In the genomic region with DNA sequence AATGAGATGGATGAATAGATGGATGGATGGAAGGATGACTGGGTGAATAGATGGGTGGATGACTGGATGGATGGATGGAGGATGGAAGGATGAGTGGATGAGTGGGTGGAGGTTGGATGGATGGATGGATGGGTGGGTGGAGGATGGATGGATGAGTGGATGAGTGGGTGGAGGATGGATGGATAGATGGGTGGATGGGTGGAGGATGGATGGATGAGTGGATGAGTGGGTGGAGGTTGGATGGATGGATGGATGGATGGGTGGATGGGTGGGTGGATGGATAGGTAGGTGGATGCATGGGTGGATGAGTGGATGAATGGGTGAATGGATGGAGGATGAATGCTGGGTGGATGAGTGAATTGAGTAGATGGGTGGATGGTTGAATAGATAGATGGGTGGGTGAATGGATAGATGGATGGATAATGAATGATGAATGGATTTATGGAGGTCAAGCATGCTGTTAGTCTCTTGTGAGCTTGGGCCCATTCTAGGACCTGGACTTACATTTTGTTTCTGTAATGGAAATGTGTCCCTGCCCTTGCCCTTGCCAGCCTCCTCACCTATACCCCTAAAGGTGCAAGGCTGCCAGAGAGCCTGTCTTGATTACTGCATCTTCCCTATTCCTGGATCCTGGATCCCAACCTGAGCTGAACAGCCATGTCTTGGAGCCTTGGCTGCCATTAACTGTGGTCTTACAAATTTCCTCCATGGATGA, we compare ENCODE assay signal across 30 cellular contexts.
"Had no signal": no experiment of that assay in that cellular context is flagged by ENCODE, and none has a peak within 500 bp of the region (broad histone marks: within the 10 kb centered on the region; RNA-seq: fewer than 3 reads in every experiment).

No MANE protein-coding gene starts in this region.

- H3K4me2 ChIP-seq: smooth muscle cell had no signal

- H3K36me3 ChIP-seq: neutrophil, ovary, spleen, suprapubic skin, tibial nerve, upper lobe of left lung, uterus had no signal

- H3K27ac ChIP-seq: neutrophil, ovary, parathyroid adenoma, psoas muscle, skin epidermis, spleen, suprapubic skin, testis, tibial nerve, upper lobe of left lung, uterus had no signal

- H3K27me3 ChIP-seq: ovary, suprapubic skin, testis, tibial nerve, upper lobe of left lung, uterus had no signal

- H3K4me3 ChIP-seq: ovary, psoas muscle, skin epidermis, smooth muscle cell, spleen, suprapubic skin, testis, tibial nerve, upper lobe of left lung, uterus had no signal

- ATAC-seq: naive thymus-derived CD8-positive, alpha-beta T cell; natural killer cell treated with Interleukin-12 subunit alpha and Interleukin-12 subunit beta and Interleukin-15 and Interleukin-18, amount 100 ng/mL, for 72 hours; psoas muscle; right cardiac atrium; sciatic nerve; stimulated activated memory B cell treated with anti-CD40 and anti-IgM and Interleukin-4, amounts not matched to agents 10 μg/mL and 1 μg/mL and 100 μg/mL, for 72 hours; stimulated activated naive CD8-positive, alpha-beta T cell treated with anti-CD3 and anti-CD28 coated beads, Interleukin-15, amount 100 ng/mL, for 72 hours; stimulated activated naive CD8-positive, alpha-beta T cell treated with anti-CD3 and anti-CD28 coated beads, Interleukin-15, Interleukin-2, amounts not matched to agents 100 U/mL and 50 U/mL, for 24 hours had no signal

- H3K9me3 ChIP-seq: neutrophil, ovary, psoas muscle, spleen, suprapubic skin, testis, tibial nerve, upper lobe of left lung, uterus had no signal

- H2AFZ ChIP-seq: parathyroid adenoma had no signal

- DNase-seq: naive B cell; naive thymus-derived CD8-positive, alpha-beta T cell; nephron progenitor cell; nucleus accumbens; ovary; psoas muscle; right cardiac atrium; spleen; stimulated activated CD4-positive, alpha-beta T cell treated with anti-CD3 and anti-CD28 coated beads, Interleukin-12 subunit alpha, Interleukin-12 subunit beta, amount 100 ng/mL, for 4 hours; stimulated activated CD4-positive, alpha-beta T cell treated with anti-CD3 and anti-CD28 coated beads, Interleukin-1b, Interleukin-23, amount 100 ng/mL, for 48 hours; stimulated activated CD4-positive, alpha-beta T cell treated with anti-CD3 and anti-CD28 coated beads, Interleukin-4, amount 100 ng/mL, for 1 hour; stimulated activated CD4-positive, alpha-beta T cell treated with anti-CD3 and anti-CD28 coated beads, Interleukin-4, amount 100 ng/mL, for 4 hours; stimulated activated CD8-positive, alpha-beta memory T cell treated with anti-CD3 and anti-CD28 coated beads, Interleukin-4, amount 100 ng/mL, for 48 hours; stimulated activated naive CD4-positive, alpha-beta T cell; stimulated activated naive CD8-positive, alpha-beta T cell treated with anti-CD3 and anti-CD28 coated beads, Interleukin-15, amount 100 ng/mL, for 72 hours; stimulated activated naive CD8-positive, alpha-beta T cell treated with anti-CD3 and anti-CD28 coated beads, Interleukin-15, Interleukin-2, amounts not matched to agents 100 U/mL and 50 U/mL, for 24 hours; substantia nigra; testis; trophoblast cell; upper lobe of left lung; uterus had no signal

- H3K79me2 ChIP-seq: parathyroid adenoma had no signal

- H3K4me1 ChIP-seq: parathyroid adenoma, psoas muscle, spleen, testis, tibial nerve, upper lobe of left lung, uterus had no signal

- H3K9ac ChIP-seq: parathyroid adenoma had no signal
